ENCODE assay signal across 10 cellular contexts in genomic region chr7:120920588-120920987, GRCh38.
"Had no signal": no experiment of that assay in that cellular context is flagged by ENCODE, and none has a peak within 500 bp of the region (broad histone marks: within the 10 kb centered on the region; RNA-seq: fewer than 3 reads in every experiment).

No MANE protein-coding gene starts in this region.

- H3K27me3 Mint-ChIP-seq: activated CD4-positive, alpha-beta T cell treated with anti-CD3 and anti-CD28 coated beads, Interleukin-2, amount 10 ng/mL, durations not matched to agents 24 days and 14 days had no signal

- H3K36me3 Mint-ChIP-seq: neural progenitor cell, WTC11 had no signal

- H3K4me1 Mint-ChIP-seq: activated CD4-positive, alpha-beta T cell treated with anti-CD3 and anti-CD28 coated beads, Interleukin-2, amount 10 ng/mL, durations not matched to agents 24 days and 14 days; neural progenitor cell had no signal

- DNase-seq: activated CD4-positive, alpha-beta T cell treated with anti-CD3 and anti-CD28 coated beads, Interleukin-2, amount 10 ng/mL, durations not matched to agents 24 days and 14 days; activated naive CD4-positive, alpha-beta T cell; hypothalamus; kidney glomerular epithelial cell; mesendoderm; retina; stomach had no signal

- ATAC-seq: WTC11 had no signal

- H3K9me3 Mint-ChIP-seq: activated CD4-positive, alpha-beta T cell treated with anti-CD3 and anti-CD28 coated beads, Interleukin-2, amount 10 ng/mL, durations not matched to agents 24 days and 14 days; activated T-helper 1 cell treated with anti-CD3 and anti-CD28 coated beads, Interleukin-12 subunit alpha, Interleukin-12 subunit beta, Interleukin-2, Interleukin-4 antibody, amounts not matched to agents 30 ng/mL and 10 ng/mL and 1 ng/mL, durations not matched to agents 14 hours and 24 hours and 36 hours; neural progenitor cell; WTC11 had no signal

- H3K27ac Mint-ChIP-seq: activated CD4-positive, alpha-beta T cell treated with anti-CD3 and anti-CD28 coated beads, Interleukin-2, amount 10 ng/mL, durations not matched to agents 24 days and 14 days; activated T-helper 1 cell treated with anti-CD3 and anti-CD28 coated beads, Interleukin-12 subunit alpha, Interleukin-12 subunit beta, Interleukin-2, Interleukin-4 antibody, amounts not matched to agents 30 ng/mL and 10 ng/mL and 1 ng/mL, durations not matched to agents 14 hours and 24 hours and 36 hours; neural progenitor cell; WTC11 had no signal

- H3K4me3 Mint-ChIP-seq: activated CD4-positive, alpha-beta T cell treated with anti-CD3 and anti-CD28 coated beads, Interleukin-2, amount 10 ng/mL, durations not matched to agents 24 days and 14 days; activated T-helper 1 cell treated with anti-CD3 and anti-CD28 coated beads, Interleukin-12 subunit alpha, Interleukin-12 subunit beta, Interleukin-2, Interleukin-4 antibody, amounts not matched to agents 30 ng/mL and 10 ng/mL and 1 ng/mL, durations not matched to agents 14 hours and 24 hours and 36 hours; neural progenitor cell; WTC11 had no signal
